In genomic region chr4:173024203-173024602, GRCh38 we compare ENCODE assay signal across 23 cellular contexts.
"Had no signal": no experiment of that assay in that cellular context is flagged by ENCODE, and none has a peak within 500 bp of the region (broad histone marks: within the 10 kb centered on the region; RNA-seq: fewer than 3 reads in every experiment).

No MANE protein-coding gene starts in this region.

- H3K9me3 Mint-ChIP-seq: activated T-cell treated with anti-CD3 and anti-CD28 coated beads, Interleukin-2, amount 50 U/mL, for 24 hours; activated T-helper 2 cell treated with anti-CD3 and anti-CD28 coated beads, Interferon-gamma antibody, Interleukin-2, Interleukin-4, amounts not matched to agents 10 μg/mL and 5 μg/mL and 100 μg/mL, durations not matched to agents 14 hours and 24 hours and 36 hours; natural killer cell; T-helper 1 cell treated with Interleukin-12 subunit alpha and Interleukin-12 subunit beta and Interleukin-4 antibody, amounts not matched to agents 30 μg/mL and 1 μg/mL, for 36 hours; WTC11 had no signal

- DNase-seq: activated CD8-positive, alpha-beta memory T cell treated with anti-CD3 and anti-CD28 coated beads for 24 hours; activated CD8-positive, alpha-beta memory T cell treated with anti-CD3 and anti-CD28 coated beads, Interleukin-2, amount 50 U/mL, for 4 hours; activated naive CD4-positive, alpha-beta T cell; activated T-cell treated with anti-CD3 and anti-CD28 coated beads, Interleukin-2, amount 50 U/mL, for 24 hours; adrenal gland; cortex of kidney; heart right ventricle; left colon; lower lobe of right lung; natural killer cell; retina; sigmoid colon; stimulated activated CD4-positive, alpha-beta T cell treated with anti-CD3 and anti-CD28 coated beads, Interleukin-4, amount 100 ng/mL, for 1 hour; stimulated activated naive CD4-positive, alpha-beta T cell; T1000; upper lobe of left lung had no signal

- H3K36me3 ChIP-seq: adrenal gland, breast epithelium, heart right ventricle, lower lobe of right lung, sigmoid colon, thoracic aorta, upper lobe of left lung had no signal

- H3K27ac Mint-ChIP-seq: activated naive CD8-positive, alpha-beta T cell; activated T-cell treated with anti-CD3 and anti-CD28 coated beads, Interleukin-2, amount 50 U/mL, for 24 hours; activated T-helper 2 cell treated with anti-CD3 and anti-CD28 coated beads, Interferon-gamma antibody, Interleukin-2, Interleukin-4, amounts not matched to agents 10 μg/mL and 5 μg/mL and 100 μg/mL, durations not matched to agents 14 hours and 24 hours and 36 hours; natural killer cell; T-helper 1 cell treated with Interleukin-12 subunit alpha and Interleukin-12 subunit beta and Interleukin-4 antibody, amounts not matched to agents 30 μg/mL and 1 μg/mL, for 36 hours; WTC11 had no signal

- H3K9me3 ChIP-seq: adrenal gland, breast epithelium, heart right ventricle, lower lobe of right lung, sigmoid colon, thoracic aorta, upper lobe of left lung had no signal

- ATAC-seq: lower lobe of right lung, natural killer cell had no signal

- H3K27ac ChIP-seq: adrenal gland, breast epithelium, epithelial cell of prostate, heart right ventricle, lower lobe of right lung, sigmoid colon, thoracic aorta, upper lobe of left lung had no signal

- H3K27me3 Mint-ChIP-seq: activated naive CD8-positive, alpha-beta T cell; activated T-cell treated with anti-CD3 and anti-CD28 coated beads, Interleukin-2, amount 50 U/mL, for 24 hours had no signal

- H3K36me3 Mint-ChIP-seq: activated naive CD8-positive, alpha-beta T cell; natural killer cell; WTC11 had no signal

- H3K4me3 Mint-ChIP-seq: activated naive CD8-positive, alpha-beta T cell; activated T-cell treated with anti-CD3 and anti-CD28 coated beads, Interleukin-2, amount 50 U/mL, for 24 hours; natural killer cell; T-helper 1 cell treated with Interleukin-12 subunit alpha and Interleukin-12 subunit beta and Interleukin-4 antibody, amounts not matched to agents 30 μg/mL and 1 μg/mL, for 36 hours; WTC11 had no signal

- H3K4me1 ChIP-seq: adrenal gland, breast epithelium, lower lobe of right lung, sigmoid colon, upper lobe of left lung had no signal

- H3K4me3 ChIP-seq: adrenal gland, breast epithelium, heart right ventricle, lower lobe of right lung, sigmoid colon, thoracic aorta, upper lobe of left lung had no signal

- H3K27me3 ChIP-seq: adrenal gland, breast epithelium, heart right ventricle, sigmoid colon, upper lobe of left lung had no signal
